In the genomic region with DNA sequence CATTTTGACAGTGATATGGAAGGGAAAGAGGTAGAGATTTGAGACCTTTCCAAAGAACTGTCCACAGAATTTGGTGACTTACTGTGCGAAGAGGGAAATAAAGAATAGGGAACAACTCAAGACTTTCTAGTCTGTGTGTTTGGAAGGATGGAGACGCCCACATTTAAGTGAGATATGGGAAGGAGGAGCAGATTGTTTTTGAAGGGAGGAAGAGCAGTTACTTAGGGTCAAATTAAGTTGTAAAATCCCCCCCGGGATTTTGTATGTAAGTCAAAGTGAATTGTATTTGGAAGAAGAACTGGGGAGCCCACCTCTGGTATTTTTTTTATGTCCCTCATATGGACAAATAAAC, we compare ENCODE assay signal across 11 cellular contexts. TPM values are rescaled to one million over a fixed set of nuclear protein-coding genes. Genes with fewer than 3 reads are reported as not detected.
DNase-seq lines count a peak whose midpoint lies in the region; ATAC-seq, FAIRE-seq and TF ChIP-seq lines count a peak whose summit lies in the region.
"Had no signal": no experiment of that assay in that cellular context is flagged by ENCODE, and none has a peak within 500 bp of the region (broad histone marks: within the 10 kb centered on the region; RNA-seq: fewer than 3 reads in every experiment).

No MANE protein-coding gene starts in this region.

- no peak overlapping the region for H4K91ac ChIP-seq in mesenchymal stem cell (ENCODE audit: low read length)

- peaks cover 10% of the 10 kb centered on the region for H3K79me1 ChIP-seq in mesenchymal stem cell (replicated peaks; ENCODE audit: low read length, poor library complexity, severe bottlenecking)

- H2AK5ac ChIP-seq in mesenchymal stem cell (ENCODE audit: low read length, severe bottlenecking) = no peak overlapping the region

- no TSS peak for BruUV-seq in MCF 10A (replicated peaks; lab: Mats Ljungman, UMichigan)

- H3K27me3 Mint-ChIP-seq in MCF 10A (ENCODE audit: insufficient read depth, unreplicated experiment) = no peaks in the 10 kb centered on the region
- H3K27me3 Mint-ChIP-seq: activated CD4-positive, alpha-beta T cell treated with anti-CD3 and anti-CD28 coated beads for 36 hours had no signal

- H3K36me3 Mint-ChIP-seq in MCF 10A (ENCODE audit: insufficient read depth, unreplicated experiment) = peaks cover 24% of the 10 kb centered on the region

- H2AFZ ChIP-seq in mesenchymal stem cell (ENCODE audit: low read depth, low read length) = no peak overlapping the region

- H3K9me3 Mint-ChIP-seq in MCF 10A (ENCODE audit: unreplicated experiment) = no peaks in the 10 kb centered on the region

- CTCF ChIA-PET in MCF 10A (lab: Yijun Ruan, JAX) = interaction anchor here (0.6 to 1.8 kb wide), 5 partner anchors 11 to 426 kb away, joined by 3 to 6 read pairs (median 3); no protein-coding TSS in a partner anchor

- no peak overlapping the region for H3K18ac ChIP-seq in mesenchymal stem cell (ENCODE audit: low read depth in 1 of 2, low read length in 2 of 2)

- H4K8ac ChIP-seq in mesenchymal stem cell (ENCODE audit: low read length) = no peak overlapping the region

- no peak overlapping the region for H3K14ac ChIP-seq in mesenchymal stem cell (ENCODE audit: low read length in 2 of 2)

- H2BK5ac ChIP-seq in mesenchymal stem cell (ENCODE audit: low read depth, low read length, poor library complexity, severe bottlenecking) = no peak overlapping the region

- 52% methylated on average over 2 of the region's 3 CpGs for WGBS in mesenchymal stem cell

- TF ChIP-seq CTCF in cardiac muscle cell (IDR thresholded peaks at IDR 0.05; ENCODE audit: low read depth, low read length) (no peak), MCF 10A (IDR thresholded peaks at IDR 0.05; ENCODE audit: unreplicated experiment) (no peak), vagina (IDR thresholded peaks at IDR 0.05) (no peak)

- H2BK12ac ChIP-seq in mesenchymal stem cell (ENCODE audit: low read length in 2 of 2) = no peak overlapping the region

- intact Hi-C loops in left cardiac atrium (cut with DNase I) = no loop called here
- intact Hi-C loops in MCF 10A (cut with micrococcal nuclease) = loop anchor here (2.0 to 10.0 kb wide), 3 partner anchors 54 to 396 kb away; no protein-coding TSS in a partner anchor
- intact Hi-C loops in vagina (cut with DNase I) = loop anchor here (5.0 to 10.0 kb wide), 2 partner anchors 154 to 212 kb away; a partner anchor contains a TSS

- peaks cover 22% of the 10 kb centered on the region for H3K4me1 Mint-ChIP-seq in MCF 10A (ENCODE audit: insufficient read depth, unreplicated experiment)

- H3K27me3 ChIP-seq in cardiac muscle cell = no peaks in the 10 kb centered on the region
- H3K27me3 ChIP-seq in mesenchymal stem cell (ENCODE audit: control insufficient read depth in 1 of 2, insufficient read depth in 1 of 2, low read length in 2 of 2) = no peaks in the 10 kb centered on the region
- no peaks in the 10 kb centered on the region for H3K27me3 ChIP-seq in vagina

- H3K27ac ChIP-seq in cardiac muscle cell = no peak overlapping the region
- no peak overlapping the region for H3K27ac ChIP-seq in mesenchymal stem cell (ENCODE audit: low read length, poor library complexity, severe bottlenecking)
- peak overlapping the region; percentile 100 for H3K27ac ChIP-seq in vagina

- no peak overlapping the region for H3K4me3 Mint-ChIP-seq in MCF 10A (ENCODE audit: unreplicated experiment)
- H3K4me3 Mint-ChIP-seq: activated CD4-positive, alpha-beta T cell treated with anti-CD3 and anti-CD28 coated beads for 36 hours had no signal

- POLR2A ChIA-PET in MCF 10A (lab: Yijun Ruan, JAX) = interaction anchor here (1.1 to 4.3 kb wide), 21 partner anchors 11 to 769 kb away, joined by 3 to 81 read pairs (median 22); a partner anchor contains a TSS

- no peak overlapping the region for H2BK15ac ChIP-seq in mesenchymal stem cell (ENCODE audit: low read depth, poor library complexity, severe bottlenecking)

- H3K4me3 ChIP-seq in cardiac muscle cell (peak overlapping the region; percentile 89), mesenchymal stem cell (ENCODE audit: insufficient read depth in 1 of 2, low read depth in 1 of 2, low read length in 2 of 2) (peak overlapping the region in 1 of 2 experiments; percentile 95), vagina (peak overlapping the region; percentile 67 to 71)

- ATAC-seq in left cardiac atrium = no peak
- ATAC-seq: activated CD4-positive, alpha-beta T cell treated with anti-CD3 and anti-CD28 coated beads for 36 hours had no signal

- no peak for TF ChIP-seq POLR2A in vagina (IDR thresholded peaks at IDR 0.05)

- H3K27ac Mint-ChIP-seq in MCF 10A (ENCODE audit: low read depth, unreplicated experiment) = no peak overlapping the region

- no peak overlapping the region for H2BK120ac ChIP-seq in mesenchymal stem cell (ENCODE audit: low read depth, low read length)

- no peak overlapping the region for H3K4ac ChIP-seq in mesenchymal stem cell (ENCODE audit: low read depth in 1 of 2, low read length in 2 of 2)

- peak overlapping the region; percentile 49 for H3K4me2 ChIP-seq in mesenchymal stem cell (ENCODE audit: low read length, poor library complexity, severe bottlenecking)

- FAIRE-seq in HTR-8/SVneo (lab: Jason Lieb, UNC) = no peak
- FAIRE-seq: colon had no signal

- no peak for DNase-seq in cardiac muscle cell (ENCODE audit: low read depth in 1 of 2, low spot score in 1 of 2)
- no peak for DNase-seq in left cardiac atrium
- peak; percentile 1 for DNase-seq in MCF 10A (ENCODE audit: unreplicated experiment)
- no peak for DNase-seq in mesenchymal stem cell
- DNase-seq in vagina (ENCODE audit: extremely low spot score in 2 of 2) = no peak
- no peak for DNase-seq in stimulated activated CD4-positive, alpha-beta T cell treated with anti-CD3 and anti-CD28 coated beads, Interleukin-12 subunit alpha, Interleukin-12 subunit beta, amount 100 ng/mL, for 4 hours
- no peak for DNase-seq in HTR-8/SVneo (ENCODE audit: insufficient read length, low spot score)
- no peak for DNase-seq in T-helper 1 cell
- DNase-seq: activated CD4-positive, alpha-beta T cell treated with anti-CD3 and anti-CD28 coated beads for 36 hours; NCI-H1105 had no signal

- H3K36me3 ChIP-seq in cardiac muscle cell = peaks cover 12% of the 10 kb centered on the region
- H3K36me3 ChIP-seq in mesenchymal stem cell (ENCODE audit: control insufficient read depth in 1 of 2, insufficient read depth in 2 of 2, low read depth in 1 of 2, low read length in 2 of 2) = peaks cover 4 to 21% of the 10 kb centered on the region in 2 experiments
- H3K36me3 ChIP-seq in vagina = no peaks in the 10 kb centered on the region

- peak overlapping the region; percentile 98 for H3K9ac ChIP-seq in mesenchymal stem cell (ENCODE audit: low read length)

- no peak overlapping the region for H3K23ac ChIP-seq in mesenchymal stem cell (ENCODE audit: low read length in 2 of 2)

- no peaks in the 10 kb centered on the region for H3K9me3 ChIP-seq in cardiac muscle cell (ENCODE audit: low read depth)
- H3K9me3 ChIP-seq in mesenchymal stem cell (ENCODE audit: control insufficient read depth, low read length) = no peaks in the 10 kb centered on the region
- H3K9me3 ChIP-seq in vagina = no peaks in the 10 kb centered on the region

- H3K4me1 ChIP-seq in cardiac muscle cell (ENCODE audit: low read depth) (peaks cover 25% of the 10 kb centered on the region), mesenchymal stem cell (ENCODE audit: control insufficient read depth, insufficient read depth, low read depth, low read length) (no peaks in the 10 kb centered on the region), vagina (peaks cover 52% of the 10 kb centered on the region)

RNA-seq across cellular contexts. Expression of a gene that starts 1.2 kb away (rescaled TPM):
- total RNA-seq in cardiac muscle cell = 15.6 and 19.6 TPM in 2 replicates
- 13.9 and 14.2 TPM in 2 replicates for polyA plus RNA-seq in cardiac muscle cell
- total RNA-seq in left cardiac atrium = 10 to 100 TPM in 1 of 2 donors, 1 to 10 TPM in 1; 8.5 to 12.7 TPM
- total RNA-seq in MCF 10A (2022) = 9.8 and 11.8 TPM in 2 replicates
- 14.2 TPM for polyA plus RNA-seq in mesenchymal stem cell (2013, experiment 1 of 2)
- polyA plus RNA-seq in mesenchymal stem cell (2013, experiment 2 of 2) = 13.5 TPM
- total RNA-seq in vagina = 18.4 TPM

Comparison
In these comparisons a context has a peak if more than half of its experiments do, and no peak if none do; other contexts are left out.
1. intact Hi-C loops: an anchor here in MCF 10A (2.0 to 10.0 kb wide) and vagina (5.0 to 10.0 kb wide); none called in left cardiac atrium.